ENCODE assay signal across 20 cellular contexts in the genomic region with DNA sequence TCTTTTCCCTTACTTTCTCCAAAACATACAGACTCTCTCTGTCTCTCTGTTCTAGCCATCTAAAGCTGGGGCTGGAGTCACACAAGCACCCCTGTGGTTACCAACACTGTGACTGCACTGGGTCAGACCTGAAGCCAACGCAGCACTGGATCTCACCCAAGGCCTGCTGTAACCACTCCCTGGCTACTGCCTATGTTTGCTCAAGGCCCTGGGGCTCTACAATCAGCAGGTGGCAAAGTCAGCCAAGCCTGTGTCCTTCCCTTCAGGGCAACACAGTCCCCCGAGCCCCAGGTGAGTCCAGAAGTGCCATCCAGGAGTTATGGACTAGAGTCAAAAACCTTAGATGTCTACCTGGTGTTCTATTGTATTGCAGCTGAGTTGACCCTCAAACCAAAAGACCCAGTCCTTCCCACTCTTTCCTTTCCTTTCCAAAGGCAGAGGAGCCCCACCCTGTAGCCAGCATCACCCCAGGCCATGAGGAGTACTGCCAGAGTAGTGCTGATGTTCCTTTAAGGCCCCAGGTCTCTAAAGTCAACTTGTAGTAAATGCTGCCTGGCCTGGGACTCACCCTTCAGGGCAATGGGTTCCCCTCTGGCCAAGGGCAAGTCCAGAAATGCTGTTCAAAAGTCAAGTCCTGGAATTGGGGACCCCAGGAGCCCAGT. TPM values are rescaled to one million over a fixed set of nuclear protein-coding genes. Genes with fewer than 3 reads are reported as not detected.
DNase-seq lines count a peak whose midpoint lies in the region; ATAC-seq, FAIRE-seq and TF ChIP-seq lines count a peak whose summit lies in the region.
"Had no signal": no experiment of that assay in that cellular context is flagged by ENCODE, and none has a peak within 500 bp of the region (broad histone marks: within the 10 kb centered on the region; RNA-seq: fewer than 3 reads in every experiment).

No MANE protein-coding gene starts in this region.

- H3K27me3 ChIP-seq in liver (ENCODE audit: control insufficient read depth in 4 of 4, insufficient read depth in 4 of 4, low read length in 3 of 4) = no peaks in the 10 kb centered on the region
- H3K27me3 ChIP-seq in HepG2 (ENCODE audit: control insufficient read depth in 1 of 2, insufficient read depth in 2 of 2, low read length in 2 of 2) = no peaks in the 10 kb centered on the region
- no peaks in the 10 kb centered on the region for H3K27me3 ChIP-seq in right lobe of liver
- H3K27me3 ChIP-seq: BE2C had no signal

- no peak overlapping the region for H2AFZ ChIP-seq in HepG2 (ENCODE audit: low read length)

- FAIRE-seq in HepG2 (lab: Jason Lieb, UNC) = no peak
- FAIRE-seq: A204.1, HTR-8/SVneo had no signal

- H3K9me3 Mint-ChIP-seq in activated CD4-positive, alpha-beta T cell treated with anti-CD3 and anti-CD28 coated beads, Interleukin-2, amount 10 ng/mL, durations not matched to agents 24 days and 14 days = no peaks in the 10 kb centered on the region
- peaks cover 0 to 2% (median 0%) of the 10 kb centered on the region in 7 donors for H3K9me3 Mint-ChIP-seq in CD14-positive monocyte
- H3K9me3 Mint-ChIP-seq: CD4-positive, alpha-beta memory T cell; HFFc6 had no signal

- CTCF ChIA-PET in HepG2 (lab: Yijun Ruan, JAX; ENCODE audit: low intra/inter-chr PET ratio, low total read pairs) = no interaction called here

- no peaks in the 10 kb centered on the region for H3K4me1 ChIP-seq in liver (ENCODE audit: control insufficient read depth in 4 of 4, insufficient read depth in 4 of 4, low read length in 3 of 4)
- H3K4me1 ChIP-seq in HepG2 (ENCODE audit: insufficient read depth, low read length) = no peaks in the 10 kb centered on the region
- no peaks in the 10 kb centered on the region for H3K4me1 ChIP-seq in right lobe of liver
- H3K4me1 ChIP-seq: BE2C had no signal

- H3K4me1 Mint-ChIP-seq in activated CD4-positive, alpha-beta T cell treated with anti-CD3 and anti-CD28 coated beads, Interleukin-2, amount 10 ng/mL, durations not matched to agents 24 days and 14 days = no peaks in the 10 kb centered on the region
- H3K4me1 Mint-ChIP-seq in CD14-positive monocyte = no peaks in the 10 kb centered on the region
- H3K4me1 Mint-ChIP-seq: CD4-positive, alpha-beta memory T cell had no signal

- TF ChIP-seq POLR2A in HepG2 (IDR thresholded peaks at IDR 0.05; ENCODE audit: insufficient read depth in 1 of 2, low read depth in 2 of 2, low read length in 2 of 2) (no peak), right lobe of liver (IDR thresholded peaks at IDR 0.05) (no peak)

- no peaks in the 10 kb centered on the region for H3K36me3 Mint-ChIP-seq in activated CD4-positive, alpha-beta T cell treated with anti-CD3 and anti-CD28 coated beads, Interleukin-2, amount 10 ng/mL, durations not matched to agents 24 days and 14 days (ENCODE audit: low read depth)
- H3K36me3 Mint-ChIP-seq in CD14-positive monocyte = no peaks in the 10 kb centered on the region

- BruUV-seq in HepG2 (replicated peaks; lab: Mats Ljungman, UMichigan) = no TSS peak

- TF ChIP-seq EP300 in HepG2 (IDR thresholded peaks at IDR 0.05; ENCODE audit: low read depth in 2 of 2, low read length in 2 of 2) (no peak), HepG2 (CRISPR knock-in tag; IDR thresholded peaks at IDR 0.05; ENCODE audit: borderline replicate concordance) (no peak)

- DNase-seq in HepG2 (ENCODE audit: low spot score) (no peak), NCI-H146 (lab: John Stamatoyannopoulos, UW) (peak; percentile 46), right lobe of liver (peak; percentile 61 to 75 (median 75)), NCI-H2227 treated with DMSO at 0.1 percent for 48 hours (lab: John Stamatoyannopoulos, UW) (no peak), CD14-positive monocyte (ENCODE audit: low spot score) (no peak)
- DNase-seq in activated CD4-positive, alpha-beta T cell treated with anti-CD3 and anti-CD28 coated beads, Interleukin-2, amount 10 ng/mL, durations not matched to agents 24 days and 14 days = no peak
- DNase-seq: ACHN, BE2C, C1 segment of cervical spinal cord, Calu3, DMS79 treated with DMSO at 0.1 percent for 48 hours, GF-D8, GOT3, H7, HFFc6 had no signal

- no peaks in the 10 kb centered on the region for H3K36me3 ChIP-seq in liver (ENCODE audit: control insufficient read depth in 4 of 4, insufficient read depth in 3 of 4, low read depth in 1 of 4, low read length in 3 of 4)
- H3K36me3 ChIP-seq in HepG2 (replicated peaks in 1 of 2; ENCODE audit: control insufficient read depth in 1 of 2, insufficient read depth in 2 of 2, low read length in 2 of 2) = no peaks in the 10 kb centered on the region
- H3K36me3 ChIP-seq in right lobe of liver = no peaks in the 10 kb centered on the region
- H3K36me3 ChIP-seq: BE2C had no signal

- H3K79me2 ChIP-seq in HepG2 (ENCODE audit: insufficient read depth, low read length) = no peaks in the 10 kb centered on the region

- 39% methylated on average over 2 of the region's 2 CpGs for WGBS in liver
- WGBS in HepG2 (ENCODE audit: low lambda C conversion rate) = no CpG with 5 or more reads among the region's 2 CpGs
- no CpG with 5 or more reads among the region's 2 CpGs for WGBS in right lobe of liver (ENCODE audit: insufficient coverage, low coverage, low lambda C conversion rate, missing lambda C conversion rate)

- ATAC-seq in HepG2 (no peak), right lobe of liver (peak; percentile 53 to 76 (median 62))
- ATAC-seq: HCT116 had no signal

- no peak overlapping the region for H3K27ac ChIP-seq in liver (ENCODE audit: low read depth in 1 of 2, low read length in 2 of 2)
- no peak overlapping the region for H3K27ac ChIP-seq in HepG2 (ENCODE audit: extremely low read length, insufficient read depth, low read length)
- no peak overlapping the region for H3K27ac ChIP-seq in right lobe of liver

- peaks cover 2% of the 10 kb centered on the region for H3K27me3 Mint-ChIP-seq in activated CD4-positive, alpha-beta T cell treated with anti-CD3 and anti-CD28 coated beads, Interleukin-2, amount 10 ng/mL, durations not matched to agents 24 days and 14 days
- H3K27me3 Mint-ChIP-seq in CD14-positive monocyte (ENCODE audit: low read depth in 3 of 3) = peaks cover 0 to 4% (median 0%) of the 10 kb centered on the region in 3 donors
- H3K27me3 Mint-ChIP-seq: CD4-positive, alpha-beta memory T cell had no signal

- no peaks in the 10 kb centered on the region for H4K20me1 ChIP-seq in HepG2 (ENCODE audit: insufficient read depth, low read length)

- POLR2A ChIA-PET in HepG2 (lab: Yijun Ruan, JAX) = no interaction called here

- TF ChIP-seq CTCF in liver (IDR thresholded peaks at IDR 0.05; ENCODE audit: low read depth, low read length, missing input control) = no peak
- no peak for TF ChIP-seq CTCF in HepG2 (CRISPR knock-in tag; IDR thresholded peaks at IDR 0.05)
- no peak for TF ChIP-seq CTCF in right lobe of liver (IDR thresholded peaks at IDR 0.05)
- no peak for TF ChIP-seq CTCF in CD14-positive monocyte (IDR thresholded peaks at IDR 0.05)

- in situ Hi-C loops in HepG2 (cut with HindIII; ENCODE audit: extremely low pct_ligation_motif_present, low pct_unique_long_range_greater_than_20kb) = no loop called here

- H3K27ac Mint-ChIP-seq in activated CD4-positive, alpha-beta T cell treated with anti-CD3 and anti-CD28 coated beads, Interleukin-2, amount 10 ng/mL, durations not matched to agents 24 days and 14 days = no peak overlapping the region
- H3K27ac Mint-ChIP-seq in CD14-positive monocyte = peak overlapping the region in 1 of 7 donors; percentile 27
- H3K27ac Mint-ChIP-seq: CD4-positive, alpha-beta memory T cell; HFFc6 had no signal

- H3K9me3 ChIP-seq in liver (ENCODE audit: control insufficient read depth in 4 of 4, low read length in 3 of 4) (no peaks in the 10 kb centered on the region), HepG2 (ENCODE audit: low read length) (no peaks in the 10 kb centered on the region), right lobe of liver (no peaks in the 10 kb centered on the region)
- H3K9me3 ChIP-seq: BE2C had no signal

- H3K4me2 ChIP-seq in HepG2 (ENCODE audit: low read depth, low read length) = no peak overlapping the region

- intact Hi-C loops in HepG2 (cut with micrococcal nuclease; ENCODE audit: unreplicated experiment) = no loop called here
- intact Hi-C loops in right lobe of liver (cut with DNase I) = no loop called here
- intact Hi-C loops in activated CD4-positive, alpha-beta T cell treated with anti-CD3 and anti-CD28 coated beads, Interleukin-2, amount 10 ng/mL, durations not matched to agents 24 days and 14 days (cut with micrococcal nuclease) = no loop called here
- intact Hi-C loops in CD14-positive monocyte (cut with micrococcal nuclease) = no loop called here

- no peak overlapping the region for H3K4me3 Mint-ChIP-seq in activated CD4-positive, alpha-beta T cell treated with anti-CD3 and anti-CD28 coated beads, Interleukin-2, amount 10 ng/mL, durations not matched to agents 24 days and 14 days
- no peak overlapping the region for H3K4me3 Mint-ChIP-seq in CD14-positive monocyte
- H3K4me3 Mint-ChIP-seq: CD4-positive, alpha-beta memory T cell; HFFc6 had no signal

- H3K4me3 ChIP-seq in liver (ENCODE audit: low read depth in 1 of 3, low read length in 3 of 3) (no peak overlapping the region), HepG2 (replicated peaks in 1 of 3; ENCODE audit: insufficient read depth in 1 of 3, low read depth in 2 of 3, low read length in 3 of 3) (no peak overlapping the region), right lobe of liver (no peak overlapping the region)

- H3K9ac ChIP-seq in liver (ENCODE audit: low read depth in 1 of 2, low read length in 2 of 2) (no peak overlapping the region), HepG2 (ENCODE audit: insufficient read depth, low read depth, low read length) (no peak overlapping the region)

- peak; percentile 38 to 45 for TF ChIP-seq RAD21 in liver (IDR thresholded peaks at IDR 0.05)
- no peak for TF ChIP-seq RAD21 in HepG2 (CRISPR knock-in tag; IDR thresholded peaks at IDR 0.05)

RNA-seq across cellular contexts. Expression of a gene that starts 58.8 kb away (rescaled TPM):
- total RNA-seq in liver (10 to 100 TPM; 19.7 to 35.3 TPM), HepG2 (2016; rRNA removed; fragmentation: Illumina TruSeq; extraction: Trizol) (28.5 and 39.3 TPM in 2 replicates), right lobe of liver (10 to 100 TPM; 18.9 to 26.6 (median 25.1) TPM)
- polyA plus RNA-seq in liver (10 to 100 TPM; 12.6 to 18.9 TPM), HepG2 (2011; rRNA removed) (7.3 and 8.0 TPM in 2 replicates), CD14-positive monocyte (10 to 100 TPM; 14.7 to 18.8 TPM)
- 4.4 and 4.9 TPM in 2 replicates for total RNA-seq in HepG2 (2016; cell fraction: cytosol; rRNA removed; fragmentation: Illumina TruSeq; extraction: Trizol; ENCODE audit: low read depth)
- 28.3 and 39.3 TPM in 2 replicates for total RNA-seq in HepG2 (2016; cell fraction: insoluble cytoplasmic fraction; rRNA removed; fragmentation: Illumina TruSeq; extraction: Trizol)
- 26.3 and 31.2 TPM in 2 replicates for total RNA-seq in HepG2 (2016; cell fraction: membrane; rRNA removed; fragmentation: Illumina TruSeq; extraction: Trizol)
- total RNA-seq in HepG2 (2016; cell fraction: nucleus; rRNA removed; fragmentation: Illumina TruSeq; extraction: Trizol) = 11.1 and 12.7 TPM in 2 replicates
- polyA plus RNA-seq in HepG2 (2011; cell fraction: cytosol; rRNA removed) = 4.0 and 5.2 TPM in 2 replicates
- 5.0 and 31.6 TPM in 2 replicates for polyA plus RNA-seq in HepG2 (2011; cell fraction: nucleus; rRNA removed)
- 14.6 and 15.1 TPM in 2 replicates for polyA plus RNA-seq in HepG2 (2012)
- polyA plus RNA-seq in HepG2 (2016; cell fraction: cytosol; fragmentation: Illumina TruSeq; extraction: Trizol; ENCODE audit: low read depth) = 5.2 and 6.0 TPM in 2 replicates
- 33.5 and 34.7 TPM in 2 replicates for polyA plus RNA-seq in HepG2 (2016; cell fraction: insoluble cytoplasmic fraction; fragmentation: Illumina TruSeq; extraction: Trizol; ENCODE audit: low read depth)
- 17.5 and 18.0 TPM in 2 replicates for polyA plus RNA-seq in HepG2 (2016; cell fraction: membrane; fragmentation: Illumina TruSeq; extraction: Trizol; ENCODE audit: low read depth)
- 30.3 and 31.1 TPM in 2 replicates for polyA plus RNA-seq in HepG2 (2016; cell fraction: nucleus; fragmentation: Illumina TruSeq; extraction: Trizol; ENCODE audit: insufficient read depth, low read depth)
- 13.2 and 22.3 TPM in 2 replicates for polyA minus RNA-seq in HepG2 (2011; rRNA and poly(A)+ RNA removed; ENCODE audit: low replicate concordance)
- 11.1 and 11.9 TPM in 2 replicates for polyA minus RNA-seq in HepG2 (2011; cell fraction: cytosol; rRNA and poly(A)+ RNA removed)
- polyA minus RNA-seq in HepG2 (2011; cell fraction: nucleus; rRNA and poly(A)+ RNA removed) = 8.2 and 10.6 TPM in 2 replicates
- total RNA-seq in activated CD4-positive, alpha-beta T cell treated with anti-CD3 and anti-CD28 coated beads, Interleukin-2, amount 10 ng/mL, durations not matched to agents 24 days and 14 days = 31.3 and 34.5 TPM in 2 replicates

Comparison
In these comparisons a context has a peak if more than half of its experiments do, and no peak if none do; other contexts are left out.
1. DNase-seq: peak in NCI-H146 (single experiment) and right lobe of liver (3 of 3); none in HepG2 (single experiment), NCI-H2227 treated with DMSO at 0.1 percent for 48 hours (single experiment), activated CD4-positive, alpha-beta T cell treated with anti-CD3 and anti-CD28 coated beads, Interleukin-2, amount 10 ng/mL, durations not matched to agents 24 days and 14 days (single experiment) and CD14-positive monocyte (single experiment).